39 cellular contexts compared by ENCODE assay signal in genomic region chr16:48152226-48152625, GRCh38. TPM values are rescaled to one million over a fixed set of nuclear protein-coding genes. Genes with fewer than 3 reads are reported as not detected.
"Had no signal": no experiment of that assay in that cellular context is flagged by ENCODE, and none has a peak within 500 bp of the region (broad histone marks: within the 10 kb centered on the region; RNA-seq: fewer than 3 reads in every experiment).

No MANE protein-coding gene starts in this region.

- DNase-seq: Karpas-422, Kasumi-1, MG63, MM.1S, MV-4-11, NCI-H1048, NCI-H1092, NCI-H1092 treated with DMSO at 0.1 percent for 48 hours, NCI-H1105, NCI-H1105 treated with DMSO at 0.1 percent for 48 hours, NCI-H1417, NCI-H1417 treated with DMSO at 0.1 percent for 48 hours, NCI-H1436, NCI-H1436 treated with DMSO at 0.1 percent for 48 hours, NCI-H146, NCI-H1694, NCI-H1694 treated with DMSO at 0.1 percent for 48 hours, NCI-H187, NCI-H187 treated with DMSO at 0.1 percent for 48 hours, NCI-H1930, NCI-H2029, NCI-H2029 treated with DMSO at 0.1 percent for 48 hours, NCI-H2081, NCI-H2081 treated with DMSO at 0.1 percent for 48 hours, NCI-H2107, NCI-H2171, NCI-H2171 treated with DMSO at 0.1 percent for 48 hours, NCI-H2227 treated with DMSO at 0.1 percent for 48 hours, NCI-H226, NCI-H345, NCI-H446, NCI-H446 treated with DMSO at 0.1 percent for 48 hours, NCI-H510A, NCI-H510A treated with DMSO at 0.1 percent for 48 hours, NCI-H524 had no signal

- H3K4me3 ChIP-seq: MG63 had no signal

- H3K36me3 ChIP-seq: MG63 had no signal

- H3K27me3 ChIP-seq: MG63 had no signal

- H3K9me3 ChIP-seq: MG63 had no signal

RNA-seq across cellular contexts. Expression of gene ABCC12, which starts 3.6 kb away (rescaled TPM):
- total RNA-seq: LHCN-M2, M059J, MCF 10A, NCI-H460 had no signal
